Comparison of ENCODE assay signal across 15 cellular contexts in the genomic region with DNA sequence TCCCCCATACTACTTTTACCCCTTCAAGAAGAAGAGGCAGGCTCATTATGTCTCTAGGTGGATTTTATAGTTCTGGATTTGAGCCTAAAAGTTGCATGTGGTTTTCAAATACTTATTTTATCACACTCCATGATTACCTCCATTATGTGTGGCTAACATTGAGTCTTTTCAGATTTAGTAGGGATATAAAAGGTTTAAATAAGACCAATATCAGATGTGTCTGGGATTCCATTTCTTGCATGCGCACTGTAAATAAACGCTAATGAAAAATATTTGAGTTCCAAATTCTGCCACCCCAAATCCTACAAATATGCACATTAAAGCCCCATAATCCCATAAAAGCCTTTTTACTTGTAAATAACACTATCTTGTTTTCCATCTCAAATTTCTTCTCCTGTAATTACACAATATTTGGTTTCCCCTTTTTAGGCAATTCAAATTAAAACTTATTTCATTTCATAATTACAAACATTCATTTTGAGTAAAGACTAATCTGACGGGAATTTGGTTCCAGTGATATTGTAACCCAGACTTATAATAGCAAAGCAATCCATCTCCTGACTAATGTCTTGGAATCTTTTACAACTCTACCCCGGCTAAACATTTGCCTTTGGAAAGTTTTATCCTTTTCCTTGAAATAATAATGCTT.
DNase-seq lines count a peak whose midpoint lies in the region; ATAC-seq and TF ChIP-seq lines count a peak whose summit lies in the region.
"Had no signal": no experiment of that assay in that cellular context is flagged by ENCODE, and none has a peak within 500 bp of the region (broad histone marks: within the 10 kb centered on the region; RNA-seq: fewer than 3 reads in every experiment).

No MANE protein-coding gene starts in this region.

- H3K27me3 ChIP-seq in IMR-90 (ENCODE audit: control insufficient read depth, insufficient read depth, low read length) (no peaks in the 10 kb centered on the region), brain microvascular endothelial cell (replicated peaks) (no peaks in the 10 kb centered on the region), ascending aorta (no peaks in the 10 kb centered on the region)
- H3K27me3 ChIP-seq: dorsolateral prefrontal cortex, Peyer's patch, tibial nerve had no signal

- peaks cover 13% of the 10 kb centered on the region for H3K9me1 ChIP-seq in IMR-90 (ENCODE audit: insufficient read depth, low read length)

- H4K91ac ChIP-seq in IMR-90 (ENCODE audit: insufficient read depth, low read depth, low read length) = peak overlapping the region; percentile 96

- no CpG with 5 or more reads among the region's 4 CpGs for WGBS in IMR-90 (ENCODE audit: extremely low coverage in 2 of 2, insufficient read length in 1 of 2), 2 experiments

- no peaks in the 10 kb centered on the region for H4K20me1 ChIP-seq in IMR-90 (ENCODE audit: insufficient read depth, low read length)

- POLR2A ChIA-PET in IMR-90 (lab: Charles Lee; ENCODE audit: unreplicated experiment) = no interaction called here

- in situ Hi-C loops in IMR-90 (cut with MboI; ENCODE audit: low sequenced_read_pairs) (no loop called here), brain microvascular endothelial cell (cut with HindIII; ENCODE audit: low pct_ligation_motif_present, low sequenced_read_pairs) (no loop called here)

- no peak for TF ChIP-seq POLR2A in IMR-90 (IDR thresholded peaks at IDR 0.05; ENCODE audit: low read depth, low read length)

- no peaks in the 10 kb centered on the region for H3K36me3 ChIP-seq in IMR-90 (ENCODE audit: control insufficient read depth, insufficient read depth, low read length)
- no peaks in the 10 kb centered on the region for H3K36me3 ChIP-seq in brain microvascular endothelial cell (replicated peaks)
- no peaks in the 10 kb centered on the region for H3K36me3 ChIP-seq in ascending aorta
- H3K36me3 ChIP-seq: Peyer's patch, tibial nerve had no signal

- CTCF ChIA-PET in IMR-90 (lab: Yijun Ruan, JAX) = no interaction called here

- no peak for ATAC-seq in IMR-90 (ENCODE audit: low read depth)

- BruUV-seq in IMR-90 (replicated peaks; lab: Mats Ljungman, UMichigan) = no TSS peak

- peak overlapping the region; percentile 70; the same call in 1 of the 2 replicates for H3K56ac ChIP-seq in IMR-90 (ENCODE audit: extremely low read depth, insufficient read depth, low read length)

- peak overlapping the region; percentile 84 for H2BK20ac ChIP-seq in IMR-90 (ENCODE audit: low read depth, low read length)

- peak overlapping the region; percentile 87 for H2BK120ac ChIP-seq in IMR-90 (ENCODE audit: low read depth, low read length)

- H2AK9ac ChIP-seq in IMR-90 (replicated peaks; ENCODE audit: low read depth, low read length, poor library complexity) = no peak overlapping the region

- peak overlapping the region; percentile 89 for H4K5ac ChIP-seq in IMR-90 (ENCODE audit: low read depth, low read length)

- H3K4me3 ChIP-seq in IMR-90 (ENCODE audit: insufficient read depth, low read depth, low read length) (no peak overlapping the region), brain microvascular endothelial cell (ENCODE audit: low read depth, low read length) (no peak overlapping the region), ascending aorta (no peak overlapping the region)
- H3K4me3 ChIP-seq: dorsolateral prefrontal cortex, Peyer's patch, tibial nerve had no signal

- no peak overlapping the region for H3K9ac ChIP-seq in IMR-90 (ENCODE audit: low read depth, low read length)

- no peaks in the 10 kb centered on the region for H3K79me1 ChIP-seq in IMR-90 (ENCODE audit: low read depth in 1 of 2, low read length in 2 of 2)

- H3K18ac ChIP-seq in IMR-90 (ENCODE audit: low read depth, low read length) = peak overlapping the region; percentile 91

- H3K23ac ChIP-seq in IMR-90 (ENCODE audit: low read depth, low read length) = 0 out of 2 replicates have a peak overlapping the region, but pooled peaks have one; percentile 19

- peak overlapping the region; percentile 85; the same call in 1 of the 3 replicates for H2BK15ac ChIP-seq in IMR-90 (ENCODE audit: low read depth, low read length)

- DNase-seq in AG09319 (ENCODE audit: extremely low read depth, low read depth) (peak; percentile 54), IMR-90 (peak; percentile 81), brain microvascular endothelial cell (no peak), myocyte (ENCODE audit: low read depth) (peak; percentile 42), occipital lobe (lab: John Stamatoyannopoulos, UW) (no peak), SW480 (ENCODE audit: low spot score) (no peak), ascending aorta (ENCODE audit: low spot score in 2 of 2) (no peak)
- no peak for DNase-seq in stimulated activated CD4-positive, alpha-beta T cell treated with anti-CD3 and anti-CD28 coated beads, Interleukin-2, amount 100 ng/mL, for 24 hours
- DNase-seq: activated CD4-positive, alpha-beta T cell treated with anti-CD3 and anti-CD28 coated beads for 4 hours; dorsolateral prefrontal cortex; foreskin melanocyte; NCI-H1417 treated with DMSO at 0.1 percent for 48 hours; NCI-H510A treated with DMSO at 0.1 percent for 48 hours; Peyer's patch had no signal

- dilution Hi-C loops in IMR-90 (cut with HindIII; ENCODE audit: low sequenced_read_pairs, unreplicated experiment) = no loop called here

- H2BK5ac ChIP-seq in IMR-90 (ENCODE audit: low read depth, low read length, poor library complexity, severe bottlenecking) = peak overlapping the region; percentile 99

- intact Hi-C loops in IMR-90 (cut with micrococcal nuclease) (loop anchor here (5.0 to 10.0 kb wide), 7 partner anchors 50 to 870 kb away; no protein-coding TSS in a partner anchor), ascending aorta (cut with DNase I) (no loop called here)

- peak overlapping the region; percentile 80; the same call in 1 of the 2 replicates for H2AK5ac ChIP-seq in IMR-90 (ENCODE audit: low read depth, low read length)

- H3K14ac ChIP-seq in IMR-90 (replicated peaks; ENCODE audit: low read depth, low read length) = peak overlapping the region; percentile 59

- H3K27ac ChIP-seq in IMR-90 (ENCODE audit: insufficient read depth, low read length) (peak overlapping the region; percentile 77), brain microvascular endothelial cell (peak overlapping the region; percentile 91), ascending aorta (no peak overlapping the region)
- H3K27ac ChIP-seq: dorsolateral prefrontal cortex, Peyer's patch, tibial nerve had no signal

- no peak overlapping the region for H3K4me2 ChIP-seq in IMR-90 (ENCODE audit: low read depth, low read length)

- peak overlapping the region; percentile 65 to 79 for H4K8ac ChIP-seq in IMR-90 (ENCODE audit: low read depth in 2 of 2, low read length in 2 of 2)

- TF ChIP-seq RAD21 in IMR-90 (IDR thresholded peaks at IDR 0.05; ENCODE audit: low read length) = no peak

- no peak for TF ChIP-seq CTCF in AG09319 (IDR thresholded peaks at IDR 0.05; ENCODE audit: low read depth, low read length)
- TF ChIP-seq CTCF in IMR-90 (conservative IDR thresholded peaks at IDR 0.05; ENCODE audit: low read depth, low read length) = no peak
- TF ChIP-seq CTCF in brain microvascular endothelial cell (IDR thresholded peaks at IDR 0.05; ENCODE audit: low read depth, low read length, missing control alignments) = no peak
- no peak for TF ChIP-seq CTCF in ascending aorta (IDR thresholded peaks at IDR 0.05)

- H3K4ac ChIP-seq in IMR-90 (ENCODE audit: low read depth, low read length) = peak overlapping the region; percentile 81

- H2AFZ ChIP-seq in IMR-90 (replicated peaks; ENCODE audit: low read length, poor library complexity) = no peak overlapping the region

- peaks cover 18% of the 10 kb centered on the region for H3K4me1 ChIP-seq in IMR-90 (ENCODE audit: control insufficient read depth, insufficient read depth, low read length)
- no peaks in the 10 kb centered on the region for H3K4me1 ChIP-seq in ascending aorta
- H3K4me1 ChIP-seq: Peyer's patch, tibial nerve had no signal

- no peaks in the 10 kb centered on the region for H3K9me3 ChIP-seq in IMR-90 (ENCODE audit: control insufficient read depth, insufficient read depth, low read length)
- no peaks in the 10 kb centered on the region for H3K9me3 ChIP-seq in ascending aorta
- H3K9me3 ChIP-seq: Peyer's patch, tibial nerve had no signal

TF ChIP-seq in IMR-90, 13 proteins besides CTCF, POLR2A, EP300 and RAD21:
- TF ChIP-seq FOS (IDR thresholded peaks at IDR 0.05; ENCODE audit: low read depth, low read length) (0 out of 2 replicates have a peak, but pooled peaks have one; percentile 31), CHD1 (IDR thresholded peaks at IDR 0.05; ENCODE audit: low read depth, low read length) (no peak), RFX5 (IDR thresholded peaks at IDR 0.05; ENCODE audit: low read depth, low read length) (no peak), CEBPB (IDR thresholded peaks at IDR 0.05; ENCODE audit: low read depth, low read length) (peak; percentile 38; the same call in 1 of the 2 replicates)

Comparison
In these comparisons a context has a peak if more than half of its experiments do, and no peak if none do; other contexts are left out.
1. DNase-seq: peak in AG09319 (single experiment), IMR-90 (single experiment) and myocyte (single experiment); none in brain microvascular endothelial cell (single experiment), stimulated activated CD4-positive, alpha-beta T cell treated with anti-CD3 and anti-CD28 coated beads, Interleukin-2, amount 100 ng/mL, for 24 hours (0 of 2), occipital lobe (single experiment), SW480 (single experiment) and ascending aorta (0 of 2).
2. H3K27ac ChIP-seq: peak in IMR-90 (single experiment) and brain microvascular endothelial cell (single experiment); none in ascending aorta (0 of 2).